In genomic region chr1:196180847-196181593, GRCh38 we compare ENCODE assay signal across 11 cellular contexts.
DNase-seq lines count a peak whose midpoint lies in the region; FAIRE-seq and TF ChIP-seq lines count a peak whose summit lies in the region.
"Had no signal": no experiment of that assay in that cellular context is flagged by ENCODE, and none has a peak within 500 bp of the region (broad histone marks: within the 10 kb centered on the region; RNA-seq: fewer than 3 reads in every experiment).

No MANE protein-coding gene starts in this region.

- peak overlapping the region; percentile 82 for H3K27ac ChIP-seq in RWPE1
- H3K27ac ChIP-seq in esophagus squamous epithelium: peak overlapping the region in 3 of 4 donors; percentile 19 to 66 (median 56)

- POLR2A ChIA-PET in RWPE1 (lab: Yijun Ruan, JAX; ENCODE audit: low non-redundant PET): no interaction called here
- POLR2A ChIA-PET in activated CD4-positive, alpha-beta T cell treated with anti-CD3 and anti-CD28 coated beads, Interleukin-2, amount 10 ng/mL, durations not matched to agents 7 days and 5 days (lab: Charles Lee): no interaction called here

- no peak for TF ChIP-seq CTCF in RWPE1 (conservative IDR thresholded peaks at IDR 0.05; ENCODE audit: low read depth)
- TF ChIP-seq CTCF in esophagus squamous epithelium (IDR thresholded peaks at IDR 0.05): no peak
- TF ChIP-seq CTCF in retinal pigment epithelial cell (conservative IDR thresholded peaks at IDR 0.05; ENCODE audit: low read depth, low read length): no peak

- DNase-seq in H54 (ENCODE audit: insufficient read length, low spot score): peak; percentile 15
- peak; percentile 89 for DNase-seq in RWPE1 (ENCODE audit: low spot score)
- no peak for DNase-seq in esophagus squamous epithelium (lab: John Stamatoyannopoulos, UW)
- peak; percentile 67 for DNase-seq in retinal pigment epithelial cell (ENCODE audit: low read depth)
- DNase-seq in activated CD4-positive, alpha-beta T cell treated with anti-CD3 and anti-CD28 coated beads, Interleukin-2, amount 10 ng/mL, durations not matched to agents 7 days and 5 days: no peak
- DNase-seq in NCI-H748 treated with DMSO at 0.1 percent for 48 hours (lab: John Stamatoyannopoulos, UW): no peak
- DNase-seq in stimulated activated CD4-positive, alpha-beta T cell treated with anti-CD3 and anti-CD28 coated beads, Interleukin-4, amount 100 ng/mL, for 24 hours: no peak
- no peak for DNase-seq in cardiac septum (ENCODE audit: low spot score)
- DNase-seq: erythroblast, T-helper 2 cell had no signal

- peaks cover 5 to 17% (median 8%) of the 10 kb centered on the region in 3 donors for H3K4me1 ChIP-seq in esophagus squamous epithelium

- 9 to 30% methylated on average over 1 of the region's 1 CpG for WGBS in esophagus squamous epithelium, 2 donors

- no peak overlapping the region for H3K27ac Mint-ChIP-seq in activated CD4-positive, alpha-beta T cell treated with anti-CD3 and anti-CD28 coated beads, Interleukin-2, amount 10 ng/mL, durations not matched to agents 7 days and 5 days

- no peak for TF ChIP-seq POLR2A in H54 (IDR thresholded peaks at IDR 0.05; ENCODE audit: low read depth, low read length)
- TF ChIP-seq POLR2A in esophagus squamous epithelium (IDR thresholded peaks at IDR 0.05): no peak

- no peaks in the 10 kb centered on the region for H3K36me3 Mint-ChIP-seq in activated CD4-positive, alpha-beta T cell treated with anti-CD3 and anti-CD28 coated beads, Interleukin-2, amount 10 ng/mL, durations not matched to agents 7 days and 5 days (ENCODE audit: low read depth)

- no peaks in the 10 kb centered on the region for H3K27me3 ChIP-seq in esophagus squamous epithelium

- CTCF ChIA-PET in RWPE1 (lab: Yijun Ruan, JAX): interaction anchor here (0.6 to 1.1 kb wide), 5 partner anchors 12 to 119 kb away, joined by 3 to 6 read pairs (median 4); no protein-coding TSS in a partner anchor
- CTCF ChIA-PET in activated CD4-positive, alpha-beta T cell treated with anti-CD3 and anti-CD28 coated beads, Interleukin-2, amount 10 ng/mL, durations not matched to agents 7 days and 5 days (lab: Charles Lee): no interaction called here

- intact Hi-C loops in esophagus squamous epithelium (cut with DNase I) (no loop called here), cardiac septum (cut with DNase I) (no loop called here)

- H3K4me3 Mint-ChIP-seq in activated CD4-positive, alpha-beta T cell treated with anti-CD3 and anti-CD28 coated beads, Interleukin-2, amount 10 ng/mL, durations not matched to agents 7 days and 5 days: no peak overlapping the region

- H3K4me3 ChIP-seq in esophagus squamous epithelium: no peak overlapping the region
- no peak overlapping the region for H3K4me3 ChIP-seq in retinal pigment epithelial cell (ENCODE audit: low read length)
- H3K4me3 ChIP-seq: GM12878 had no signal

- no peaks in the 10 kb centered on the region for H3K27me3 Mint-ChIP-seq in activated CD4-positive, alpha-beta T cell treated with anti-CD3 and anti-CD28 coated beads, Interleukin-2, amount 10 ng/mL, durations not matched to agents 7 days and 5 days

- H3K36me3 ChIP-seq in esophagus squamous epithelium: no peaks in the 10 kb centered on the region

- H3K9me3 Mint-ChIP-seq in activated CD4-positive, alpha-beta T cell treated with anti-CD3 and anti-CD28 coated beads, Interleukin-2, amount 10 ng/mL, durations not matched to agents 7 days and 5 days: no peaks in the 10 kb centered on the region

- H3K9me3 ChIP-seq in esophagus squamous epithelium: no peaks in the 10 kb centered on the region

- no peaks in the 10 kb centered on the region for H3K4me1 Mint-ChIP-seq in activated CD4-positive, alpha-beta T cell treated with anti-CD3 and anti-CD28 coated beads, Interleukin-2, amount 10 ng/mL, durations not matched to agents 7 days and 5 days

- FAIRE-seq in H54 (lab: Jason Lieb, UNC): peak; percentile 94
- FAIRE-seq: GM12878 had no signal

Comparison
In these comparisons a context has a peak if more than half of its experiments do, and no peak if none do; other contexts are left out.
1. DNase-seq: peak in H54 (single experiment), RWPE1 (single experiment) and retinal pigment epithelial cell (single experiment); none in esophagus squamous epithelium (single experiment), activated CD4-positive, alpha-beta T cell treated with anti-CD3 and anti-CD28 coated beads, Interleukin-2, amount 10 ng/mL, durations not matched to agents 7 days and 5 days (single experiment), NCI-H748 treated with DMSO at 0.1 percent for 48 hours (single experiment), stimulated activated CD4-positive, alpha-beta T cell treated with anti-CD3 and anti-CD28 coated beads, Interleukin-4, amount 100 ng/mL, for 24 hours (single experiment) and cardiac septum (single experiment).